10 cellular contexts compared by ENCODE assay signal in the genomic region with DNA sequence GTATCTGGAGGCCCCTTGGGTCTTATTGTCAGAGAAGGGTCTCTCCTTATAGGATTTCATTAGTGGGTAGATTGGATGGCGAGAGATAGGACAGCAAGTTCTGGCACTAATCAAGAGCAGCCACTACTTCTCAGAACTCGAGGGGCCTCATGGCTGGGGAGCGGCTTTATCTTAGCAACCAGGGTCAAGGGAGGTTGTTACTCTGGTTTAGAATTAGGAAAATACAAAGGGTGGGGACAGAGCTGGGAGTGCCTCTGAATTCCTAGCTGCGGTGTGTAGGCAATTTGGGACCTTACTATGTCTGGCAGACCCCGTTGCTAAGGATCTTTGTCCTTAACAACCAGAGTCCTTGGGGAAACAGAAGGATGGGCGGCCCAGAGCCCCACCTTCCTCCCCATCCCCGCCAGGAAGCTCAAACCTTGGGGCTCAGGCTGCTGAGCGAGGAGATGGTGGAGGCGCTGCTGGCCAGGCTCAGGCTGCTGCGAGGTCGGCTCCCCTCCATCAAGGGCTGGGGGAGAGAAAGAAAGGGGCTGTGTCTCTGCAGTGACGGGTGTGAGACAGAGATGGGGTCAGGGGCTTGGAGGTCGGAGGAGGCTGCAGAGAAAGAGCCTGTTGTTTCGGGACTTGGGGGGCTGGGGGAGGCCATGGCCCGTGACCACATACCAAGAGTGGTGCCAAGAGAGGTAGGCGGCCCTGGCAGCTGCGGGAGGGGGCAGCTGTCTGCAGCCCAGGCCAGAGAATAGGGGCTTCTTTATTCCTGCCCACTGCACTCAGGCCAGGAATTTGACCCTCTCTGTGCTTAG. TPM values are rescaled to one million over a fixed set of nuclear protein-coding genes. Genes with fewer than 3 reads are reported as not detected.
DNase-seq lines count a peak whose midpoint lies in the region; ATAC-seq, FAIRE-seq and TF ChIP-seq lines count a peak whose summit lies in the region.
"Had no signal": no experiment of that assay in that cellular context is flagged by ENCODE, and none has a peak within 500 bp of the region (broad histone marks: within the 10 kb centered on the region; RNA-seq: fewer than 3 reads in every experiment).

No MANE protein-coding gene starts in this region.

- peaks cover 3% of the 10 kb centered on the region; the same call in 1 of the 3 replicates for H3K9me3 Mint-ChIP-seq in GM23338
- H3K9me3 Mint-ChIP-seq in astrocyte (ENCODE audit: unreplicated experiment), result no peaks in the 10 kb centered on the region

- H3K4me2 ChIP-seq in GM23338 (peak overlapping the region; percentile 78), astrocyte (ENCODE audit: low read length) (peak overlapping the region; percentile 98)

- H3K36me3 ChIP-seq in GM23338 (ENCODE audit: insufficient read depth) (no peaks in the 10 kb centered on the region), astrocyte (ENCODE audit: insufficient read depth, low read length) (no peaks in the 10 kb centered on the region), iPS-15b (ENCODE audit: control insufficient read depth, insufficient read depth, low read length) (no peaks in the 10 kb centered on the region)

- H3K27me3 Mint-ChIP-seq in GM23338 (ENCODE audit: insufficient read depth, low read depth, poor library complexity), result peaks cover 9% of the 10 kb centered on the region
- H3K27me3 Mint-ChIP-seq in astrocyte (ENCODE audit: low read depth, unreplicated experiment), result no peaks in the 10 kb centered on the region

- H3K27me3 ChIP-seq in GM23338 (ENCODE audit: insufficient read depth), result no peaks in the 10 kb centered on the region
- no peaks in the 10 kb centered on the region for H3K27me3 ChIP-seq in astrocyte (ENCODE audit: insufficient read depth, low read length)
- H3K27me3 ChIP-seq in iPS-15b (ENCODE audit: control insufficient read depth, insufficient read depth, low read length), result no peaks in the 10 kb centered on the region

- H3K4me1 ChIP-seq in GM23338 (ENCODE audit: insufficient read depth), result peaks cover 8% of the 10 kb centered on the region; the same call in 1 of the 2 replicates
- H3K4me1 ChIP-seq in astrocyte (ENCODE audit: insufficient read depth, low read length), result peaks cover 15% of the 10 kb centered on the region
- H3K4me1 ChIP-seq in iPS-15b (ENCODE audit: control insufficient read depth, insufficient read depth, low read length), result peaks cover 7% of the 10 kb centered on the region

- ATAC-seq in GM23338 (no peak), HG03135 (IDR thresholded peaks at IDR 0.05; ENCODE audit: unreplicated experiment) (no peak), GM21447 (IDR thresholded peaks at IDR 0.05; ENCODE audit: unreplicated experiment) (no peak)

- H3K36me3 Mint-ChIP-seq in GM23338 (ENCODE audit: low read depth), result peaks cover 14% of the 10 kb centered on the region
- H3K36me3 Mint-ChIP-seq in astrocyte (ENCODE audit: low read depth, unreplicated experiment), result peaks cover 12% of the 10 kb centered on the region

- H3K4me1 Mint-ChIP-seq in GM23338 (peaks cover 21% of the 10 kb centered on the region), astrocyte (ENCODE audit: low read depth, unreplicated experiment) (peaks cover 10% of the 10 kb centered on the region)

- peak overlapping the region; percentile 58; the same call in 2 of the 3 replicates for H3K4me3 Mint-ChIP-seq in GM23338
- H3K4me3 Mint-ChIP-seq in astrocyte (ENCODE audit: unreplicated experiment), result peak overlapping the region; percentile 87

- no peaks in the 10 kb centered on the region for H4K20me1 ChIP-seq in GM23338 (replicated peaks; ENCODE audit: insufficient read depth)
- H4K20me1 ChIP-seq in astrocyte (ENCODE audit: insufficient read depth, low read length), result no peaks in the 10 kb centered on the region

- no peak for FAIRE-seq in astrocyte (lab: Jason Lieb, UNC)

- DNase-seq in GM23338 (ENCODE audit: low spot score) (no peak), astrocyte (ENCODE audit: low read depth) (no peak), skeletal muscle cell (ENCODE audit: low read depth) (no peak), DMS 273 (lab: John Stamatoyannopoulos, UW; ENCODE audit: unreplicated experiment) (no peak), mucosa of gallbladder (ENCODE audit: low spot score) (no peak)
- DNase-seq: islet precursor cell had no signal

- H3K9me2 ChIP-seq in GM23338 (ENCODE audit: insufficient read depth), result no peaks in the 10 kb centered on the region

- H3K27ac Mint-ChIP-seq in GM23338 (no peak overlapping the region; the same call in 1 of the 2 replicates), astrocyte (ENCODE audit: unreplicated experiment) (no peak overlapping the region)

- H3F3A ChIP-seq in GM23338 (replicated peaks; ENCODE audit: low read depth), result peaks cover 7% of the 10 kb centered on the region

- H3K27ac ChIP-seq in GM23338 (ENCODE audit: low read depth) (no peak overlapping the region), astrocyte (ENCODE audit: low read depth, low read length) (no peak overlapping the region)

- H3K79me2 ChIP-seq in GM23338 (replicated peaks; ENCODE audit: insufficient read depth), result no peaks in the 10 kb centered on the region
- H3K79me2 ChIP-seq in astrocyte (ENCODE audit: insufficient read depth, low read length), result peaks cover 15% of the 10 kb centered on the region

- H3K9me3 ChIP-seq in astrocyte (ENCODE audit: insufficient read depth, low read depth, low read length) (no peaks in the 10 kb centered on the region), iPS-15b (ENCODE audit: control insufficient read depth, insufficient read depth, low read length) (no peaks in the 10 kb centered on the region)

- 0 out of 2 replicates have a peak overlapping the region, but pooled peaks have one; percentile 38 for H3K4me3 ChIP-seq in GM23338
- peak overlapping the region; percentile 54 for H3K4me3 ChIP-seq in astrocyte (ENCODE audit: insufficient read depth, low read depth, low read length)
- no peak overlapping the region for H3K4me3 ChIP-seq in iPS-15b (ENCODE audit: low read depth, low read length)
- H3K4me3 ChIP-seq in skeletal muscle cell (ENCODE audit: low read depth, low read length), result peak overlapping the region; percentile 60

- H3K9ac ChIP-seq in astrocyte (ENCODE audit: low read length), result peak overlapping the region; percentile 91
- H3K9ac ChIP-seq in iPS-15b (ENCODE audit: low read depth, low read length), result peak overlapping the region; percentile 47

- TF ChIP-seq CTCF in GM23338 (conservative IDR thresholded peaks at IDR 0.05; ENCODE audit: low read depth in 2 of 2) (no peak), astrocyte (IDR thresholded peaks at IDR 0.05; ENCODE audit: insufficient read depth, low read depth, low read length) (no peak)

- H2AFZ ChIP-seq in GM23338 (no peak overlapping the region), astrocyte (ENCODE audit: low read depth, low read length) (no peak overlapping the region)

TF ChIP-seq in GM23338, 12 proteins besides CTCF, POLR2A, EP300 and RAD21 (continues in another document):
- TF ChIP-seq JUNB (IDR thresholded peaks at IDR 0.05; ENCODE audit: unreplicated experiment) (no peak), EZH2 (IDR thresholded peaks at IDR 0.05; ENCODE audit: low read depth, unreplicated experiment) (no peak), EZH2phosphoT487 (IDR thresholded peaks at IDR 0.05; ENCODE audit: unreplicated experiment) (no peak)
- TF ChIP-seq, protein P1, sequence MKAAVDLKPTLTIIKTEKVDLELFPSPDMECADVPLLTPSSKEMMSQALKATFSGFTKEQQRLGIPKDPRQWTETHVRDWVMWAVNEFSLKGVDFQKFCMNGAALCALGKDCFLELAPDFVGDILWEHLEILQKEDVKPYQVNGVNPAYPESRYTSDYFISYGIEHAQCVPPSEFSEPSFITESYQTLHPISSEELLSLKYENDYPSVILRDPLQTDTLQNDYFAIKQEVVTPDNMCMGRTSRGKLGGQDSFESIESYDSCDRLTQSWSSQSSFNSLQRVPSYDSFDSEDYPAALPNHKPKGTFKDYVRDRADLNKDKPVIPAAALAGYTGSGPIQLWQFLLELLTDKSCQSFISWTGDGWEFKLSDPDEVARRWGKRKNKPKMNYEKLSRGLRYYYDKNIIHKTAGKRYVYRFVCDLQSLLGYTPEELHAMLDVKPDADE (IDR thresholded peaks at IDR 0.05), result no peak

RNA-seq across cellular contexts. Expression of a gene that starts 1.1 kb away (rescaled TPM):
- 12.3 and 15.1 TPM in 2 replicates for total RNA-seq in GM23338 (2014; rRNA removed; shearing (Covaris generic))
- polyA plus RNA-seq in GM23338 (2016; fragmentation: Nextera tagmentation; extraction: Ambion mirVana), result 10.9 and 12.2 TPM in 2 replicates
- total RNA-seq in astrocyte (27.5 and 32.8 TPM in 2 replicates), mucosa of gallbladder (18.9 TPM)

RNA-seq across cellular contexts. Expression of a gene that starts 4.9 kb away (rescaled TPM):
- total RNA-seq in GM23338 (2014; rRNA removed; shearing (Covaris generic)), result 14.5 and 15.8 TPM in 2 replicates
- polyA plus RNA-seq in GM23338 (2016; fragmentation: Nextera tagmentation; extraction: Ambion mirVana), result 14.0 and 14.4 TPM in 2 replicates
- total RNA-seq in astrocyte (39.5 and 53.2 TPM in 2 replicates), mucosa of gallbladder (42.7 TPM)

RNA-seq across cellular contexts. Expression of a gene that starts 31.0 kb away (rescaled TPM):
- 5.0 and 8.4 TPM in 2 replicates for total RNA-seq in GM23338 (2014; rRNA removed; shearing (Covaris generic))
- polyA plus RNA-seq in GM23338 (2016; fragmentation: Nextera tagmentation; extraction: Ambion mirVana), result 11.6 and 11.7 TPM in 2 replicates
- total RNA-seq in astrocyte, result 8.2 and 9.7 TPM in 2 replicates
- total RNA-seq in mucosa of gallbladder, result 10.6 TPM

RNA-seq across cellular contexts. Expression of a gene that starts 31.2 kb away (rescaled TPM):
- 0.12 and 0.42 TPM in 2 replicates for total RNA-seq in GM23338 (2014; rRNA removed; shearing (Covaris generic))
- 1.1 and 1.9 TPM in 2 replicates for polyA plus RNA-seq in GM23338 (2016; fragmentation: Nextera tagmentation; extraction: Ambion mirVana)
- total RNA-seq in astrocyte (not detected in 2 replicates), mucosa of gallbladder (0.75 TPM)
- total RNA-seq: G401 had no signal

RNA-seq across cellular contexts. Expression of a gene that starts 32.8 kb away (rescaled TPM):
- total RNA-seq in GM23338 (2014; rRNA removed; shearing (Covaris generic)), result 142 and 163 TPM in 2 replicates
- 57.1 and 64.9 TPM in 2 replicates for polyA plus RNA-seq in GM23338 (2016; fragmentation: Nextera tagmentation; extraction: Ambion mirVana)
- total RNA-seq in astrocyte, result 164 and 189 TPM in 2 replicates
- total RNA-seq in mucosa of gallbladder, result 292 TPM
